ENCODE assay signal across 1 cellular context in the genomic region with DNA sequence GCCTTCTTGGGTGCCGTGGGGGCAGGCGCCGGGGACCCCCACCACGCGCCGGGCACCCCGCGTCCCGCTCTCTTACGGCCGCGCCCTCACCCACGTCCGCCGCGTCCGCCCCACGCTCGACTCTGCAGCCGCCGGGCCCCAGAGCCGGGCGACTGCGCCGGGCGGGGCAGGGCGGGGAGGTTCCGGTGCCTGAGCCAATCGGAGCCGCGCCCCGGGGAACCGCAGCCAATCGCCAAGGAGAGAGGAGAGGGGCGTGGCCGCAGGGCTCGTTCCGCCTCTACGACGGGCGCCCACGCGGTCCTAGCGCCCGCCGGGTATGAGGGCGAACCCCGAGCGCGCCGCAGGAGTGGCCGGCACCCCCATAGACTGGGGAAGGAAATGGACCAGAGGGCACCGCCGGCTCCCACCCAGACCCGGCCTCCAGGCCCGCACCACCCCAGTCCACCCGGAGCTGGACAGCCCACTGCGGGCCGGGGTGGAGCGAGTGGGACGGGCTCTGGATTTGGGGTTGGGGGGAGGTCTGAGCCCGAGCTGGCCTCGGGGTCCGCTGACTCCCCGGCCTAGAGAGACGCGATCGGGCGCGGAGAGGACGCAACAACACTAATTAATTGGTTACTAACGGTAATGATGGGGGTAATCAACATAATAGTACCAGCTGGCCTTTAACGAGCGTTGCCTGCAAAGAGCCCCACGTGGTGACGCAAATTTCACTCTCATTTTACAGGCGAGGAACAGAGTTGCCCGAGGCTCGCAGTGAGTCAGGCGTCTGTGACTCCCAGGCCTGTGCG.
TF ChIP-seq lines count a peak whose summit lies in the region.

Gene MFSD12, minus strand, starts transcription at position 126 of the 788 bp plus-strand sequence. CDS start 183 bp downstream, outside the sequence.

TF ChIP-seq in HepG2, 621 proteins besides CTCF, POLR2A, EP300 and RAD21 (continued from another document and continues in another):
- 0 out of 2 replicates have a peak, but pooled peaks have one; percentile 90 for TF ChIP-seq PAX8 (CRISPR knock-in tag; IDR thresholded peaks at IDR 0.05; ENCODE audit: borderline replicate concordance)
- peak; percentile 71 for TF ChIP-seq HDAC1 (CRISPR knock-in tag; IDR thresholded peaks at IDR 0.05)
- no peak; the same call in 1 of the 2 replicates for TF ChIP-seq ZNF281 (CRISPR knock-in tag; IDR thresholded peaks at IDR 0.05; ENCODE audit: borderline replicate concordance)
- peak; percentile 61 for TF ChIP-seq TEAD3 (CRISPR knock-in tag; optimal IDR thresholded peaks at IDR 0.05; ENCODE audit: borderline replicate concordance)
- TF ChIP-seq MAZ (IDR thresholded peaks at IDR 0.05; ENCODE audit: borderline replicate concordance, low read depth, low read length): peak; percentile 85
- TF ChIP-seq MAZ (CRISPR knock-in tag; IDR thresholded peaks at IDR 0.05; ENCODE audit: low read depth): peak; percentile 65; the same call in 1 of the 2 replicates
- TF ChIP-seq ZBTB10 (CRISPR knock-in tag; IDR thresholded peaks at IDR 0.05; ENCODE audit: borderline replicate concordance): peak; percentile 92
- 0 out of 2 replicates have a peak, but pooled peaks have one; percentile 33 for TF ChIP-seq ZFP82 (CRISPR knock-in tag; IDR thresholded peaks at IDR 0.05; ENCODE audit: borderline replicate concordance)
- peak; percentile 54 for TF ChIP-seq HNRNPLL (IDR thresholded peaks at IDR 0.05; ENCODE audit: low read depth, low read length, poor library complexity, severe bottlenecking)
- TF ChIP-seq SPEN (CRISPR knock-in tag; IDR thresholded peaks at IDR 0.05; ENCODE audit: low read depth): peak; percentile 48
- TF ChIP-seq, protein P1, sequence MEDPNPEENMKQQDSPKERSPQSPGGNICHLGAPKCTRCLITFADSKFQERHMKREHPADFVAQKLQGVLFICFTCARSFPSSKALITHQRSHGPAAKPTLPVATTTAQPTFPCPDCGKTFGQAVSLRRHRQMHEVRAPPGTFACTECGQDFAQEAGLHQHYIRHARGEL (CRISPR knock-in tag; IDR thresholded peaks at IDR 0.05): 0 out of 2 replicates have a peak, but pooled peaks have one; percentile 31
- peak; percentile 71 for TF ChIP-seq TARDBP (CRISPR knock-in tag; IDR thresholded peaks at IDR 0.05)
- 0 out of 2 replicates have a peak, but pooled peaks have one; percentile 58 for TF ChIP-seq ZNF256 (CRISPR knock-in tag; conservative IDR thresholded peaks at IDR 0.05)
- peak; percentile 60; the same call in 1 of the 2 replicates for TF ChIP-seq ZSCAN25 (CRISPR knock-in tag; IDR thresholded peaks at IDR 0.05)
- TF ChIP-seq ZNF234 (CRISPR knock-in tag; conservative IDR thresholded peaks at IDR 0.05): no peak; the same call in 1 of the 2 replicates
- TF ChIP-seq POLR2AphosphoS5 (IDR thresholded peaks at IDR 0.05; ENCODE audit: low read depth, low read length): peak; percentile 55
- peak; percentile 77; the same call in 1 of the 2 replicates for TF ChIP-seq ZNF580 (CRISPR knock-in tag; IDR thresholded peaks at IDR 0.05; ENCODE audit: borderline replicate concordance, low read depth)
- TF ChIP-seq ARNT2 (CRISPR knock-in tag; IDR thresholded peaks at IDR 0.05; ENCODE audit: low read depth): peak; percentile 61; the same call in 1 of the 2 replicates
- TF ChIP-seq ZNF343 (CRISPR knock-in tag; IDR thresholded peaks at IDR 0.05): 0 out of 2 replicates have a peak, but pooled peaks have one; percentile 39
- TF ChIP-seq USF2 (IDR thresholded peaks at IDR 0.05; ENCODE audit: low read depth, low read length): peak; percentile 17; the same call in 1 of the 2 replicates
- no peak for TF ChIP-seq USF2 (CRISPR knock-in tag; IDR thresholded peaks at IDR 0.05; ENCODE audit: borderline replicate concordance)
- TF ChIP-seq, protein P2, sequence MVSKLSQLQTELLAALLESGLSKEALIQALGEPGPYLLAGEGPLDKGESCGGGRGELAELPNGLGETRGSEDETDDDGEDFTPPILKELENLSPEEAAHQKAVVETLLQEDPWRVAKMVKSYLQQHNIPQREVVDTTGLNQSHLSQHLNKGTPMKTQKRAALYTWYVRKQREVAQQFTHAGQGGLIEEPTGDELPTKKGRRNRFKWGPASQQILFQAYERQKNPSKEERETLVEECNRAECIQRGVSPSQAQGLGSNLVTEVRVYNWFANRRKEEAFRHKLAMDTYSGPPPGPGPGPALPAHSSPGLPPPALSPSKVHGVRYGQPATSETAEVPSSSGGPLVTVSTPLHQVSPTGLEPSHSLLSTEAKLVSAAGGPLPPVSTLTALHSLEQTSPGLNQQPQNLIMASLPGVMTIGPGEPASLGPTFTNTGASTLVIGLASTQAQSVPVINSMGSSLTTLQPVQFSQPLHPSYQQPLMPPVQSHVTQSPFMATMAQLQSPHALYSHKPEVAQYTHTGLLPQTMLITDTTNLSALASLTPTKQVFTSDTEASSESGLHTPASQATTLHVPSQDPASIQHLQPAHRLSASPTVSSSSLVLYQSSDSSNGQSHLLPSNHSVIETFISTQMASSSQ (IDR thresholded peaks at IDR 0.05; ENCODE audit: low read depth): no peak
- TF ChIP-seq, protein P2 (CRISPR knock-in tag; IDR thresholded peaks at IDR 0.05; ENCODE audit: borderline replicate concordance): no peak
- TF ChIP-seq ZNF552 (CRISPR knock-in tag; IDR thresholded peaks at IDR 0.05; ENCODE audit: borderline replicate concordance): peak; percentile 68; the same call in 1 of the 2 replicates
- no peak for TF ChIP-seq NONO (IDR thresholded peaks at IDR 0.05)
- TF ChIP-seq NONO (CRISPR knock-in tag; conservative IDR thresholded peaks at IDR 0.05): peak; percentile 74
- TF ChIP-seq, protein P3, sequence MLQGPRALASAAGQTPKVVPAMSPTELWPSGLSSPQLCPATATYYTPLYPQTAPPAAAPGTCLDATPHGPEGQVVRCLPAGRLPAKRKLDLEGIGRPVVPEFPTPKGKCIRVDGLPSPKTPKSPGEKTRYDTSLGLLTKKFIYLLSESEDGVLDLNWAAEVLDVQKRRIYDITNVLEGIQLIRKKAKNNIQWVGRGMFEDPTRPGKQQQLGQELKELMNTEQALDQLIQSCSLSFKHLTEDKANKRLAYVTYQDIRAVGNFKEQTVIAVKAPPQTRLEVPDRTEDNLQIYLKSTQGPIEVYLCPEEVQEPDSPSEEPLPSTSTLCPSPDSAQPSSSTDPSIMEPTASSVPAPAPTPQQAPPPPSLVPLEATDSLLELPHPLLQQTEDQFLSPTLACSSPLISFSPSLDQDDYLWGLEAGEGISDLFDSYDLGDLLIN (CRISPR knock-in tag; IDR thresholded peaks at IDR 0.05; ENCODE audit: borderline replicate concordance): 0 out of 2 replicates have a peak, but pooled peaks have one; percentile 28
- no peak; the same call in 1 of the 2 replicates for TF ChIP-seq ZSCAN22 (CRISPR knock-in tag; IDR thresholded peaks at IDR 0.05)
- TF ChIP-seq CEBPG (CRISPR knock-in tag; IDR thresholded peaks at IDR 0.05): no peak
- TF ChIP-seq PRPF4 (IDR thresholded peaks at IDR 0.05; ENCODE audit: low read depth, low read length, poor library complexity, severe bottlenecking): no peak
- TF ChIP-seq, protein P4, sequence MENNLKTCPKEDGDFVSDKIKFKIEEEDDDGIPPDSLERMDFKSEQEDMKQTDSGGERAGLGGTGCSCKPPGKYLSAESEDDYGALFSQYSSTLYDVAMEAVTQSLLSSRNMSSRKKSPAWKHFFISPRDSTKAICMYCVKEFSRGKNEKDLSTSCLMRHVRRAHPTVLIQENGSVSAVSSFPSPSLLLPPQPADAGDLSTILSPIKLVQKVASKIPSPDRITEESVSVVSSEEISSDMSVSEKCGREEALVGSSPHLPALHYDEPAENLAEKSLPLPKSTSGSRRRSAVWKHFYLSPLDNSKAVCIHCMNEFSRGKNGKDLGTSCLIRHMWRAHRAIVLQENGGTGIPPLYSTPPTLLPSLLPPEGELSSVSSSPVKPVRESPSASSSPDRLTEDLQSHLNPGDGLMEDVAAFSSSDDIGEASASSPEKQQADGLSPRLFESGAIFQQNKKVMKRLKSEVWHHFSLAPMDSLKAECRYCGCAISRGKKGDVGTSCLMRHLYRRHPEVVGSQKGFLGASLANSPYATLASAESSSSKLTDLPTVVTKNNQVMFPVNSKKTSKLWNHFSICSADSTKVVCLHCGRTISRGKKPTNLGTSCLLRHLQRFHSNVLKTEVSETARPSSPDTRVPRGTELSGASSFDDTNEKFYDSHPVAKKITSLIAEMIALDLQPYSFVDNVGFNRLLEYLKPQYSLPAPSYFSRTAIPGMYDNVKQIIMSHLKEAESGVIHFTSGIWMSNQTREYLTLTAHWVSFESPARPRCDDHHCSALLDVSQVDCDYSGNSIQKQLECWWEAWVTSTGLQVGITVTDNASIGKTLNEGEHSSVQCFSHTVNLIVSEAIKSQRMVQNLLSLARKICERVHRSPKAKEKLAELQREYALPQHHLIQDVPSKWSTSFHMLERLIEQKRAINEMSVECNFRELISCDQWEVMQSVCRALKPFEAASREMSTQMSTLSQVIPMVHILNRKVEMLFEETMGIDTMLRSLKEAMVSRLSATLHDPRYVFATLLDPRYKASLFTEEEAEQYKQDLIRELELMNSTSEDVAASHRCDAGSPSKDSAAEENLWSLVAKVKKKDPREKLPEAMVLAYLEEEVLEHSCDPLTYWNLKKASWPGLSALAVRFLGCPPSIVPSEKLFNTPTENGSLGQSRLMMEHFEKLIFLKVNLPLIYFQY (CRISPR knock-in tag; IDR thresholded peaks at IDR 0.05; ENCODE audit: borderline replicate concordance): no peak
- peak; percentile 70; the same call in 1 of the 2 replicates for TF ChIP-seq YEATS2 (CRISPR knock-in tag; IDR thresholded peaks at IDR 0.05; ENCODE audit: borderline replicate concordance)
- no peak for TF ChIP-seq ZBTB8A (CRISPR knock-in tag; IDR thresholded peaks at IDR 0.05; ENCODE audit: borderline replicate concordance, low read depth)
- no peak for TF ChIP-seq TCF12 (IDR thresholded peaks at IDR 0.05)
- peak; percentile 47; the same call in 1 of the 2 replicates for TF ChIP-seq TCF12 (CRISPR knock-in tag; IDR thresholded peaks at IDR 0.05)
